ENCODE assay signal across 1 cellular context in the genomic region with DNA sequence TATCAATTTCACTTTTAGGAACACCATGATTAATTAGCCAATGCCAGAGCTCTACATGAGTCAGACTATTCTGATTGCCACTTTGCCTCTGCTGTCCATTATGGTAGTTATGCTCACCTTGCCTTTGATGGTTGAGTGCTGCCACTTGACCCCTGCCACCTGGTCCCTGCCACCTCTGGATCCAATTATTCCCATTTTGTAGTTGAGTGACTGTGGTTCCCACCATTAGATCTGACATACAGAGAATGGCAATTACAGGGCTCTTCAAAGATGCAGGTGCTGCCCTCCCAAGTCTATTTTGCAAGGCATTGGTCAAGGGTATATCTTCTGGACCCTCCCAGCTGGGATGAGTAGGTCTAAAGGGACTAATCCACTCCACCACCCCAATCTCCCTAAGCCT. TPM values are rescaled to one million over a fixed set of nuclear protein-coding genes. Genes with fewer than 3 reads are reported as not detected.
"Had no signal": no experiment of that assay in that cellular context is flagged by ENCODE, and none has a peak within 500 bp of the region (broad histone marks: within the 10 kb centered on the region; RNA-seq: fewer than 3 reads in every experiment).

No MANE protein-coding gene starts in this region.

RNA-seq across cellular contexts. Expression of a gene that starts 8.3 kb away (rescaled TPM):
- total RNA-seq: G401 had no signal
